Comparison of ENCODE assay signal across 10 cellular contexts in the genomic region with DNA sequence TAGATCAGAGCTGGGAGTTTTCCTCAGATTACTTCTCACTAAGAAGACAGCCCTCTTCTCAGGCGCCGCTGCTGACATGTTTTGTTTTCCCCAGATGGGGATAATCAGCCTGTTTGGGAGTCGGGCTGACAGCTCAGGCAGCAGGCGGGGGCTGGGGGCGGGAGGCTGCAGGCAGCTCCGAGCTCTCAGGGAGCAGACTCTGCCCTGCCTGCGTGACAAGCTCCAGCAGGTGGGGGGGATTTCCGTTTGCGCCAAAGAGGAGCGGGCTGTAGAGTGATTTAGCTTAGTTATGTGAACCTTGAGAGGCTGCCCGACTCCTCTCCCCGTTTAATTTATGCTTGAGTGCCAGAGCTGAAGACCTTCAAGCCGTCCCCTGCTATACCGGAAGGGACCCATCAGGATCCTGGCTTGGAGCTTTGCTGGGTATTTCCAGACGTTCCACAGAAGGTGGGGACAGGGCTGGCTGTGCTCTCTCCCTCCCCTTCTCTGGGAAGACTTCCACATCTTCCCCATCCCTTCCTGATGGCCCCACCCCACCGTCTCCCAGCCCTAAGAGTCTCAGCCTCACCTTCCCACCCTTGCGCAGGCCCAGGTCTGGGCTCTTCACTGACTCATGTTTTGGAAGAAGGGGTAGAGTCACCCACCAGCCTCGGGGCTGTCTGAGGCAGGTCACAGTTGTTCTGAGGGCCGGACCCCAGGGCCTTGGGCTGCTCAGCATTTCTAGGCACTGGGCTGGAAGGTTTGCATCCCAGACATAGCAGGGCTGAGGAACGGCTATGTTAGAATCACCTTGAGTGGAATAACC. TPM values are rescaled to one million over a fixed set of nuclear protein-coding genes. Genes with fewer than 3 reads are reported as not detected.
DNase-seq lines count a peak whose midpoint lies in the region; ATAC-seq and TF ChIP-seq lines count a peak whose summit lies in the region.
"Had no signal": no experiment of that assay in that cellular context is flagged by ENCODE, and none has a peak within 500 bp of the region (broad histone marks: within the 10 kb centered on the region; RNA-seq: fewer than 3 reads in every experiment).

No MANE protein-coding gene starts in this region.

- no peak for TF ChIP-seq POLR2A in transverse colon (IDR thresholded peaks at IDR 0.05)

- DNase-seq in activated CD4-positive, alpha-beta T cell treated with anti-CD3 and anti-CD28 coated beads for 48 hours = peak; percentile 6
- DNase-seq in activated CD4-positive, alpha-beta T cell treated with anti-CD3 and anti-CD28 coated beads for 1 hour = no peak
- DNase-seq in adipocyte (ENCODE audit: low read depth) = peak; percentile 19
- DNase-seq in islet precursor cell = peak; percentile 76
- peak; percentile 16 for DNase-seq in transverse colon
- no peak for DNase-seq in progenitor cell of endocrine pancreas (ENCODE audit: low spot score, unreplicated experiment)
- no peak for DNase-seq in SIG-M5 treated with dmso at 0.1 percent for 504 hours (lab: John Stamatoyannopoulos, UW; ENCODE audit: unreplicated experiment)
- DNase-seq: SW 1271 had no signal

- peaks cover 1% of the 10 kb centered on the region for H3K4me1 Mint-ChIP-seq in progenitor cell of endocrine pancreas (ENCODE audit: low read depth)

- H3K4me1 ChIP-seq in adipocyte (ENCODE audit: control insufficient read depth, insufficient read depth, low read length) (no peaks in the 10 kb centered on the region), transverse colon (peaks cover 0 to 7% (median 0%) of the 10 kb centered on the region in 4 donors)

- H3K4me3 ChIP-seq in adipocyte (ENCODE audit: low read length) (no peak overlapping the region), transverse colon (no peak overlapping the region)

- H3K27ac ChIP-seq in transverse colon = peak overlapping the region in 2 of 4 donors; percentile 6 to 37

- H3K36me3 ChIP-seq in adipocyte (ENCODE audit: control insufficient read depth, insufficient read depth, low read length, severe bottlenecking) (no peaks in the 10 kb centered on the region), transverse colon (no peaks in the 10 kb centered on the region)

- H3K9me3 ChIP-seq in adipocyte (ENCODE audit: control insufficient read depth, low read length) = no peaks in the 10 kb centered on the region
- no peaks in the 10 kb centered on the region for H3K9me3 ChIP-seq in transverse colon

- H3K36me3 Mint-ChIP-seq in progenitor cell of endocrine pancreas (ENCODE audit: insufficient read depth) = no peaks in the 10 kb centered on the region

- H3K27me3 ChIP-seq in adipocyte (replicated peaks; ENCODE audit: control insufficient read depth, insufficient read depth, low read length) = peaks cover 4% of the 10 kb centered on the region
- no peaks in the 10 kb centered on the region for H3K27me3 ChIP-seq in transverse colon

- H3K9ac ChIP-seq in adipocyte (ENCODE audit: low read length) = no peak overlapping the region

- WGBS in transverse colon (ENCODE audit: low coverage in 1 of 2), 2 donors = 51 to 100% methylated on average over 1 to 20 of the region's 20 CpGs

- no peak overlapping the region for H3K4me3 Mint-ChIP-seq in progenitor cell of endocrine pancreas (ENCODE audit: low read depth)
- H3K4me3 Mint-ChIP-seq: activated T-helper 17 cell treated with anti-CD3 and anti-CD28 coated beads, Interleukin-2, amount 50 U/mL, for 72 hours had no signal

- intact Hi-C loops in transverse colon (cut with DNase I; ENCODE audit: low total_unique reads) = no loop called here

- H3K9me3 Mint-ChIP-seq in progenitor cell of endocrine pancreas (ENCODE audit: low read depth) = no peaks in the 10 kb centered on the region
- H3K9me3 Mint-ChIP-seq: activated T-helper 17 cell treated with anti-CD3 and anti-CD28 coated beads, Interleukin-2, amount 50 U/mL, for 72 hours had no signal

- H3K27me3 Mint-ChIP-seq in progenitor cell of endocrine pancreas = peaks cover 30% of the 10 kb centered on the region
- H3K27me3 Mint-ChIP-seq: activated T-helper 17 cell treated with anti-CD3 and anti-CD28 coated beads, Interleukin-2, amount 50 U/mL, for 72 hours had no signal

- no peak for TF ChIP-seq EP300 in transverse colon (IDR thresholded peaks at IDR 0.05; ENCODE audit: low read depth)

- in situ Hi-C loops in transverse colon (cut with MboI; ENCODE audit: low pct_ligation_motif_present in 1 of 4, low pct_unique_long_range_greater_than_20kb in 1 of 4, low sequenced_read_pairs in 3 of 4) = no loop called here

- ATAC-seq in GM19351 (IDR thresholded peaks at IDR 0.05; ENCODE audit: unreplicated experiment) = no peak
- ATAC-seq: activated T-helper 17 cell treated with anti-CD3 and anti-CD28 coated beads, Interleukin-2, amount 50 U/mL, for 72 hours had no signal

- H3K27ac Mint-ChIP-seq in progenitor cell of endocrine pancreas = no peak overlapping the region
- H3K27ac Mint-ChIP-seq: activated T-helper 17 cell treated with anti-CD3 and anti-CD28 coated beads, Interleukin-2, amount 50 U/mL, for 72 hours had no signal

- TF ChIP-seq CTCF in transverse colon (IDR thresholded peaks at IDR 0.05) (no peak), progenitor cell of endocrine pancreas (IDR thresholded peaks at IDR 0.05; ENCODE audit: unreplicated experiment) (no peak)

RNA-seq across cellular contexts. Expression of gene ADCYAP1R1, which starts 24.7 kb away (rescaled TPM):
- 1 to 10 TPM; 1.9 to 7.4 (median 3.4) TPM for total RNA-seq in transverse colon
- 0.07 TPM in 1 of 2 replicates, not detected in the other for total RNA-seq in progenitor cell of endocrine pancreas
- total RNA-seq: activated T-helper 17 cell treated with anti-CD3 and anti-CD28 coated beads, Interleukin-2, amount 50 U/mL, for 72 hours had no signal

Comparison
In these comparisons a context has a peak if more than half of its experiments do, and no peak if none do; other contexts are left out.
1. DNase-seq: peak in activated CD4-positive, alpha-beta T cell treated with anti-CD3 and anti-CD28 coated beads for 48 hours (single experiment), adipocyte (single experiment), islet precursor cell (single experiment) and transverse colon (single experiment); none in activated CD4-positive, alpha-beta T cell treated with anti-CD3 and anti-CD28 coated beads for 1 hour (single experiment), progenitor cell of endocrine pancreas (single experiment) and SIG-M5 treated with dmso at 0.1 percent for 504 hours (single experiment).